In genomic region chr3:23553353-23553752, GRCh38 we compare ENCODE assay signal across 27 cellular contexts.
DNase-seq lines count a peak whose midpoint lies in the region; ATAC-seq and TF ChIP-seq lines count a peak whose summit lies in the region.
"Had no signal": no experiment of that assay in that cellular context is flagged by ENCODE, and none has a peak within 500 bp of the region (broad histone marks: within the 10 kb centered on the region; RNA-seq: fewer than 3 reads in every experiment).

No MANE protein-coding gene starts in this region.

- peak; percentile 13 for DNase-seq in SW480 (ENCODE audit: low spot score)
- no peak for DNase-seq in left lung
- no peak for DNase-seq in AML-193 (lab: John Stamatoyannopoulos, UW)
- DNase-seq in activated CD4-positive, CD25-positive, alpha-beta regulatory T cell treated with anti-CD3 and anti-CD28 coated beads, Interleukin-2, amount 50 U/mL, for 72 hours, result no peak
- DNase-seq: activated CD4-positive, alpha-beta T cell treated with anti-CD3 and anti-CD28 coated beads, Interleukin-2, amount 50 U/mL, for 1 hour; activated CD8-positive, alpha-beta memory T cell treated with anti-CD3 and anti-CD28 coated beads, Interleukin-2, amount 50 U/mL, for 4 hours; C1 segment of cervical spinal cord; immature natural killer cell; left ventricle myocardium inferior; naive thymus-derived CD8-positive, alpha-beta T cell; NCI-H1105 treated with DMSO at 0.1 percent for 48 hours; NCI-H2107; NCI-H510A; retina; stimulated activated CD4-positive, alpha-beta T cell treated with anti-CD3 and anti-CD28 coated beads, Interleukin-2, amount 100 ng/mL, for 48 hours; stimulated activated naive B cell treated with anti-CD40 and anti-IgM and Interleukin-4, amounts not matched to agents 10 μg/mL and 1 μg/mL and 100 μg/mL, for 72 hours; testis; WERI-Rb-1 had no signal

- no peak overlapping the region for H3K27ac ChIP-seq in left lung
- H3K27ac ChIP-seq: hepatocyte, left ventricle myocardium inferior, SK-N-MC, testis, WERI-Rb-1 had no signal

- H3K27me3 ChIP-seq in left lung, result no peaks in the 10 kb centered on the region
- H3K27me3 ChIP-seq: hepatocyte, testis had no signal

- intact Hi-C loops in left lung (cut with DNase I), result no loop called here

- no peak for TF ChIP-seq CTCF in left lung (IDR thresholded peaks at IDR 0.05)

- ATAC-seq in GM18517 (IDR thresholded peaks at IDR 0.05; ENCODE audit: unreplicated experiment) (peak; percentile 69), GM19452 (IDR thresholded peaks at IDR 0.05; ENCODE audit: unreplicated experiment) (peak; percentile 51), HG03196 (IDR thresholded peaks at IDR 0.05; ENCODE audit: unreplicated experiment) (peak; percentile 44), left lung (no peak), HG02610 (IDR thresholded peaks at IDR 0.05; ENCODE audit: unreplicated experiment) (no peak)
- ATAC-seq: activated naive CD4-positive, alpha-beta T cell treated with anti-CD3 and anti-CD28 coated beads, Interleukin-2, amount 50 U/mL, for 72 hours; activated T-helper 17 cell treated with anti-CD3 and anti-CD28 coated beads, Interleukin-2, amount 50 U/mL, for 72 hours; naive thymus-derived CD8-positive, alpha-beta T cell; stimulated activated naive B cell treated with anti-CD40 and anti-IgM and Interleukin-4, amounts not matched to agents 10 μg/mL and 1 μg/mL and 100 μg/mL, for 72 hours had no signal

- no peak overlapping the region for H3K4me3 ChIP-seq in left lung
- H3K4me3 ChIP-seq: hepatocyte, left ventricle myocardium inferior, SK-N-MC, smooth muscle cell, testis had no signal

- H3K9me3 ChIP-seq in left lung, result no peaks in the 10 kb centered on the region
- H3K9me3 ChIP-seq: left ventricle myocardium inferior, testis had no signal

- H3K36me3 ChIP-seq in left lung, result peaks cover 0 to 3% of the 10 kb centered on the region in 2 donors
- H3K36me3 ChIP-seq: left ventricle myocardium inferior, WERI-Rb-1 had no signal

- H3K4me1 ChIP-seq in left lung, result no peaks in the 10 kb centered on the region
- H3K4me1 ChIP-seq: left ventricle myocardium inferior, testis had no signal

Comparison
In these comparisons a context has a peak if more than half of its experiments do, and no peak if none do; other contexts are left out.
1. ATAC-seq: peak in GM18517 (single experiment), GM19452 (single experiment) and HG03196 (single experiment); none in left lung (single experiment) and HG02610 (single experiment).